Comparison of ENCODE assay signal across 1 cellular context in genomic region chr11:119493712-119494111, GRCh38.
TF ChIP-seq lines count a peak whose summit lies in the region.

No MANE protein-coding gene starts in this region.

TF ChIP-seq in WTC11, 78 proteins besides CTCF, POLR2A, EP300 and RAD21 (continued from another document):
- TF ChIP-seq ZNF425 (CRISPR knock-in tag; conservative IDR thresholded peaks at IDR 0.05): no peak
- peak; percentile 80; the same call in 1 of the 2 replicates for TF ChIP-seq ZBTB21 (CRISPR knock-in tag; IDR thresholded peaks at IDR 0.05; ENCODE audit: borderline replicate concordance)
- no peak for TF ChIP-seq ZNF532 (CRISPR knock-in tag; IDR thresholded peaks at IDR 0.05; ENCODE audit: borderline replicate concordance)
- no peak for TF ChIP-seq FOXJ3 (CRISPR knock-in tag; IDR thresholded peaks at IDR 0.05; ENCODE audit: borderline replicate concordance)
- TF ChIP-seq PRDM15 (CRISPR knock-in tag; IDR thresholded peaks at IDR 0.05): no peak
- TF ChIP-seq PRRX2 (CRISPR knock-in tag; IDR thresholded peaks at IDR 0.05): no peak
- peak; percentile 77; the same call in 1 of the 2 replicates for TF ChIP-seq ZNF281 (CRISPR knock-in tag; IDR thresholded peaks at IDR 0.05)
- TF ChIP-seq ZNF671 (CRISPR knock-in tag; IDR thresholded peaks at IDR 0.05): no peak
- no peak; the same call in 1 of the 2 replicates for TF ChIP-seq MAX (CRISPR knock-in tag; IDR thresholded peaks at IDR 0.05)
- no peak for TF ChIP-seq ATF3 (CRISPR knock-in tag; conservative IDR thresholded peaks at IDR 0.05)
- TF ChIP-seq GABPB1 (CRISPR knock-in tag; IDR thresholded peaks at IDR 0.05): no peak
- peak; percentile 71; the same call in 1 of the 2 replicates for TF ChIP-seq ZBTB43 (CRISPR knock-in tag; IDR thresholded peaks at IDR 0.05)
- no peak for TF ChIP-seq ATF6 (CRISPR knock-in tag; IDR thresholded peaks at IDR 0.05)
- TF ChIP-seq RELA (CRISPR knock-in tag; IDR thresholded peaks at IDR 0.05; ENCODE audit: borderline replicate concordance): no peak
- TF ChIP-seq ZNF512 (CRISPR knock-in tag; IDR thresholded peaks at IDR 0.05; ENCODE audit: borderline replicate concordance): no peak
- TF ChIP-seq NR3C1 (CRISPR knock-in tag; conservative IDR thresholded peaks at IDR 0.05; ENCODE audit: low read depth): peak; percentile 92; the same call in 1 of the 2 replicates
- TF ChIP-seq ZMAT4 (CRISPR knock-in tag; IDR thresholded peaks at IDR 0.05): no peak
- peak; percentile 61; the same call in 1 of the 2 replicates for TF ChIP-seq CREM (CRISPR knock-in tag; IDR thresholded peaks at IDR 0.05)
- no peak; the same call in 1 of the 2 replicates for TF ChIP-seq ERG (CRISPR knock-in tag; IDR thresholded peaks at IDR 0.05)
- TF ChIP-seq ATF2 (CRISPR knock-in tag; IDR thresholded peaks at IDR 0.05; ENCODE audit: borderline replicate concordance, low read depth): no peak
- peak; percentile 83; the same call in 1 of the 2 replicates for TF ChIP-seq FOXP1 (CRISPR knock-in tag; IDR thresholded peaks at IDR 0.05; ENCODE audit: borderline replicate concordance)
- no peak for TF ChIP-seq NFATC4 (CRISPR knock-in tag; IDR thresholded peaks at IDR 0.05)
- TF ChIP-seq NR1H2 (CRISPR knock-in tag; IDR thresholded peaks at IDR 0.05): no peak
- TF ChIP-seq KAT7 (CRISPR knock-in tag; IDR thresholded peaks at IDR 0.05; ENCODE audit: borderline replicate concordance): no peak
- TF ChIP-seq ZNF263 (CRISPR knock-in tag; IDR thresholded peaks at IDR 0.05; ENCODE audit: low read depth): no peak
- peak; percentile 35; the same call in 1 of the 2 replicates for TF ChIP-seq NFYB (CRISPR knock-in tag; conservative IDR thresholded peaks at IDR 0.05; ENCODE audit: low read depth)
- peak; percentile 88; the same call in 1 of the 2 replicates for TF ChIP-seq TCF7 (CRISPR knock-in tag; IDR thresholded peaks at IDR 0.05; ENCODE audit: low read depth)
- no peak for TF ChIP-seq SOX15 (CRISPR knock-in tag; IDR thresholded peaks at IDR 0.05)
